ENCODE assay signal across 28 cellular contexts in the genomic region with DNA sequence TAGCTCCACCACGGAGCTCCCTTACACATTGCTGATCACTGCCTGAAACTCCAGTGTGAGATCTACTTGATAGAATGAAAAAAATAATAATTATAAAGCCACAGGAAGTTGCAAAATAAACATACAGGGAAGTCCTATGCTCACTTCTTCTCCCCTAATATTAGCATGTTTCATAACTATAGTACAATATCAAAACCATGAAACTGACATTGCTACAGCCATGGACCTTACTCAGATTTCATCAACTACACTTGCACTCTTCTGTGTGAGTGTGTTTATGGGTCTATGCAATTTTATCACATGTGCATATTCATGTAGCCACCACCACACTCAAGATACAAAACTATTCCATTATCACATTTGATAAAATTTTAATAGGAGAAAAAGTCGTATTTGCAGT. TPM values are rescaled to one million over a fixed set of nuclear protein-coding genes. Genes with fewer than 3 reads are reported as not detected.
"Had no signal": no experiment of that assay in that cellular context is flagged by ENCODE, and none has a peak within 500 bp of the region (broad histone marks: within the 10 kb centered on the region; RNA-seq: fewer than 3 reads in every experiment).

No MANE protein-coding gene starts in this region.

- H3K4me3 Mint-ChIP-seq: activated CD8-positive, alpha-beta T cell treated with anti-CD3 and anti-CD28 coated beads, Interleukin-2, amount 10 ng/mL, durations not matched to agents 7 days and 5 days; activated naive CD4-positive, alpha-beta T cell treated with anti-CD3 and anti-CD28 coated beads, Interleukin-2, amount 10 ng/mL, durations not matched to agents 7 days and 5 days; activated naive CD8-positive, alpha-beta T cell treated with anti-CD3 and anti-CD28 coated beads for 36 hours; activated T-cell treated with anti-CD3 and anti-CD28 coated beads, Interleukin-2, amount 50 U/mL, for 4 hours; WTC11 had no signal

- H3K4me3 ChIP-seq: cardiac muscle cell, SK-N-MC had no signal

- H3K9me3 Mint-ChIP-seq: activated naive CD4-positive, alpha-beta T cell treated with anti-CD3 and anti-CD28 coated beads, Interleukin-2, amount 10 ng/mL, durations not matched to agents 7 days and 5 days; activated naive CD8-positive, alpha-beta T cell treated with anti-CD3 and anti-CD28 coated beads for 36 hours; activated T-cell treated with anti-CD3 and anti-CD28 coated beads, Interleukin-2, amount 50 U/mL, for 4 hours; WTC11 had no signal

- DNase-seq: activated CD4-positive, alpha-beta T cell treated with anti-CD3 and anti-CD28 coated beads for 48 hours; activated CD4-positive, alpha-beta T cell treated with anti-CD3 and anti-CD28 coated beads, Interleukin-2, amount 50 U/mL, for 4 hours; activated CD4-positive, CD25-positive, alpha-beta regulatory T cell treated with anti-CD3 and anti-CD28 coated beads, Interleukin-2, amount 50 U/mL, for 72 hours; activated CD8-positive, alpha-beta T cell treated with anti-CD3 and anti-CD28 coated beads, Interleukin-2, amount 10 ng/mL, durations not matched to agents 7 days and 5 days; activated effector memory CD4-positive, alpha-beta T cell treated with anti-CD3 and anti-CD28 coated beads, Interleukin-2, amount 50 U/mL, for 16 hours; activated naive CD4-positive, alpha-beta T cell treated with anti-CD3 and anti-CD28 coated beads, Interleukin-2, amount 10 ng/mL, durations not matched to agents 7 days and 5 days; activated naive CD8-positive, alpha-beta T cell treated with anti-CD3 and anti-CD28 coated beads for 36 hours; activated T-cell treated with anti-CD3 and anti-CD28 coated beads, Interleukin-2, amount 50 U/mL, for 4 hours; brain microvascular endothelial cell; Karpas-422; MV-4-11; NCI-H1092 treated with DMSO at 0.1 percent for 48 hours; NCI-H1417 treated with DMSO at 0.1 percent for 48 hours; NCI-H1694; NCI-H2029; NCI-H2107; NCI-H2171 treated with DMSO at 0.1 percent for 48 hours; NCI-H226; NCI-H510A; NCI-H526 treated with DMSO at 0.1 percent for 48 hours; OCI-M1; RPMI8226; SW 1271 had no signal

- H3K27ac Mint-ChIP-seq: activated CD8-positive, alpha-beta T cell treated with anti-CD3 and anti-CD28 coated beads, Interleukin-2, amount 10 ng/mL, durations not matched to agents 7 days and 5 days; activated naive CD4-positive, alpha-beta T cell treated with anti-CD3 and anti-CD28 coated beads, Interleukin-2, amount 10 ng/mL, durations not matched to agents 7 days and 5 days; activated naive CD8-positive, alpha-beta T cell treated with anti-CD3 and anti-CD28 coated beads for 36 hours; WTC11 had no signal

- H3K36me3 ChIP-seq: brain microvascular endothelial cell, cardiac muscle cell had no signal

- H3K36me3 Mint-ChIP-seq: activated naive CD4-positive, alpha-beta T cell treated with anti-CD3 and anti-CD28 coated beads, Interleukin-2, amount 10 ng/mL, durations not matched to agents 7 days and 5 days; activated naive CD8-positive, alpha-beta T cell treated with anti-CD3 and anti-CD28 coated beads for 36 hours; WTC11 had no signal

- H3K27me3 Mint-ChIP-seq: activated naive CD8-positive, alpha-beta T cell treated with anti-CD3 and anti-CD28 coated beads for 36 hours had no signal

- ATAC-seq: activated CD8-positive, alpha-beta T cell treated with anti-CD3 and anti-CD28 coated beads, Interleukin-2, amount 10 ng/mL, durations not matched to agents 7 days and 5 days; activated T-cell treated with anti-CD3 and anti-CD28 coated beads, Interleukin-2, amount 50 U/mL, for 4 hours; Panc1; Right ventricle myocardium inferior had no signal

- H3K27ac ChIP-seq: brain microvascular endothelial cell, cardiac muscle cell, SK-N-MC had no signal

- H3K27me3 ChIP-seq: brain microvascular endothelial cell, cardiac muscle cell had no signal

RNA-seq across cellular contexts. Expression of a gene that starts 57.3 kb away (rescaled TPM):
- total RNA-seq: cardiac muscle cell, Right ventricle myocardium inferior had no signal
- polyA plus RNA-seq: cardiac muscle cell had no signal
